20 cellular contexts compared by ENCODE assay signal in the genomic region with DNA sequence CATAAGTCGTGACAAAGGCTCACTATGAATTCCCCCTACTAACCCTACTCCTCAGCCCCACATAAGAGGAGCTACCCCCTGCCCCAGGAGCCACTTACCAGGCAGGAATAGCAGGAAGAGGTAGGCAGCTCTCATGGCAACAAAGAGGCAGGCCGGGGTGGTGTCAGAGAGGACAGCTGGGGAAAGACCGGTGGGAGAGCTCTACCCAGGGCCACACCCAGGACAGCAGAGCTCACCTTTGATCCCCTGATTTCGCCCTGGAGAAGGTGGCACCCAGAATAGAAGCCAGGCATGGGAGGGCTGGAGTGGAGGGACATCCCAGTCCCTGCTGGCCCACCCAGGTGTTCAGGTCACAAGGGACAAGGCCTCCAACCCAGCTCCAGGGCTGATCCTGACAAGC. TPM values are rescaled to one million over a fixed set of nuclear protein-coding genes. Genes with fewer than 3 reads are reported as not detected.
DNase-seq lines count a peak whose midpoint lies in the region; ATAC-seq and TF ChIP-seq lines count a peak whose summit lies in the region.
"Had no signal": no experiment of that assay in that cellular context is flagged by ENCODE, and none has a peak within 500 bp of the region (broad histone marks: within the 10 kb centered on the region; RNA-seq: fewer than 3 reads in every experiment).

No MANE protein-coding gene starts in this region.

- H3K9me2 ChIP-seq in GM23338 (ENCODE audit: insufficient read depth), result no peaks in the 10 kb centered on the region

- H3K4me2 ChIP-seq in GM23338, result peak overlapping the region; percentile 99; the same call in 1 of the 2 replicates

- H3K4me3 ChIP-seq in GM23338, result no peak overlapping the region
- peak overlapping the region in 1 of 2 donors; percentile 88 for H3K4me3 ChIP-seq in ascending aorta
- H3K4me3 ChIP-seq in iPS-20b (ENCODE audit: low read length), result no peak overlapping the region
- no peak overlapping the region for H3K4me3 ChIP-seq in skin epidermis

- no peaks in the 10 kb centered on the region for H3K9me3 Mint-ChIP-seq in GM23338
- H3K9me3 Mint-ChIP-seq: naive thymus-derived CD8-positive, alpha-beta T cell; stimulated activated naive CD8-positive, alpha-beta T cell treated with anti-CD3 and anti-CD28 coated beads, Interleukin-15, amount 100 ng/mL, for 72 hours; T-helper 1 cell treated with Interleukin-12 subunit alpha and Interleukin-12 subunit beta and Interleukin-4 antibody, amounts not matched to agents 30 μg/mL and 1 μg/mL, for 36 hours had no signal

- no peak for DNase-seq in GM23338 (ENCODE audit: low spot score)
- DNase-seq in ascending aorta (ENCODE audit: low spot score in 2 of 2), result no peak
- DNase-seq in activated T-cell treated with anti-CD3 and anti-CD28 coated beads for 4 hours, result no peak
- no peak for DNase-seq in GM10248 (ENCODE audit: extremely low spot score)
- DNase-seq in GM13976 (ENCODE audit: low spot score), result no peak
- DNase-seq in UCSD-AML1 (lab: John Stamatoyannopoulos, UW; ENCODE audit: unreplicated experiment), result no peak
- DNase-seq: activated CD4-positive, CD25-positive, alpha-beta regulatory T cell treated with anti-CD3 and anti-CD28 coated beads, Interleukin-2, amount 50 U/mL, for 72 hours; activated CD8-positive, alpha-beta memory T cell treated with anti-CD3 and anti-CD28 coated beads, Interleukin-2, amount 50 U/mL, for 4 hours; activated naive CD4-positive, alpha-beta T cell treated with anti-CD3 and anti-CD28 coated beads, Interleukin-2, amount 50 U/mL, for 16 hours; DMS79 treated with DMSO at 0.1 percent for 48 hours; naive thymus-derived CD8-positive, alpha-beta T cell; NCI-H2029; NCI-H526; stimulated activated naive CD8-positive, alpha-beta T cell treated with anti-CD3 and anti-CD28 coated beads, Interleukin-15, amount 100 ng/mL, for 72 hours had no signal

- CTCF ChIA-PET in GM10248 (lab: Yijun Ruan, JAX), result interaction anchor here (1.2 to 1.6 kb wide), 3 partner anchors 18 to 97 kb away, joined by 3 to 6 read pairs (median 3); no protein-coding TSS in a partner anchor

- no peak overlapping the region for H2AFZ ChIP-seq in GM23338

- H3K79me2 ChIP-seq in GM23338 (replicated peaks; ENCODE audit: insufficient read depth), result peaks cover 27% of the 10 kb centered on the region

- H3K36me3 ChIP-seq in GM23338 (ENCODE audit: insufficient read depth) (no peaks in the 10 kb centered on the region), ascending aorta (peaks cover 0 to 4% of the 10 kb centered on the region in 2 donors), iPS-20b (ENCODE audit: insufficient read depth, low read depth, low read length) (peaks cover 37% of the 10 kb centered on the region)
- H3K36me3 ChIP-seq: BE2C, heart left ventricle had no signal

- peaks cover 7% of the 10 kb centered on the region for H3K4me1 ChIP-seq in GM23338 (ENCODE audit: insufficient read depth)
- H3K4me1 ChIP-seq in ascending aorta, result peaks cover 0 to 20% of the 10 kb centered on the region in 2 donors
- H3K4me1 ChIP-seq in iPS-20b (ENCODE audit: insufficient read depth, low read length), result peaks cover 11% of the 10 kb centered on the region; the same call in 1 of the 2 replicates

- H3K9me3 ChIP-seq in ascending aorta (no peaks in the 10 kb centered on the region), iPS-20b (ENCODE audit: insufficient read depth, low read depth, low read length) (no peaks in the 10 kb centered on the region)
- H3K9me3 ChIP-seq: BE2C, heart left ventricle had no signal

- no peak overlapping the region for H3K27ac ChIP-seq in GM23338 (ENCODE audit: low read depth)
- peak overlapping the region; percentile 93 to 95 for H3K27ac ChIP-seq in ascending aorta
- H3K27ac ChIP-seq in iPS-20b (ENCODE audit: low read length), result no peak overlapping the region
- H3K27ac ChIP-seq in skin epidermis, result peak overlapping the region in 13 of 21 experiments; percentile 2 to 89 (median 78)
- H3K27ac ChIP-seq: HL-60 had no signal

- H3K27me3 ChIP-seq in GM23338 (ENCODE audit: insufficient read depth) (no peaks in the 10 kb centered on the region), ascending aorta (no peaks in the 10 kb centered on the region), iPS-20b (ENCODE audit: insufficient read depth, low read length) (no peaks in the 10 kb centered on the region; the same call in 1 of the 2 replicates)
- H3K27me3 ChIP-seq: BE2C had no signal

- in situ Hi-C loops in GM13976 (cut with MboI; ENCODE audit: low sequenced_read_pairs, unreplicated experiment), result no loop called here

- H4K20me1 ChIP-seq in GM23338 (replicated peaks; ENCODE audit: insufficient read depth), result no peaks in the 10 kb centered on the region; the same call in 1 of the 2 replicates

- peaks cover 41% of the 10 kb centered on the region for H3K4me1 Mint-ChIP-seq in GM23338

- H3K36me3 Mint-ChIP-seq in GM23338 (ENCODE audit: low read depth), result peaks cover 28% of the 10 kb centered on the region

- ATAC-seq in GM23338, result no peak
- ATAC-seq: naive thymus-derived CD8-positive, alpha-beta T cell; stimulated activated naive CD8-positive, alpha-beta T cell treated with anti-CD3 and anti-CD28 coated beads, Interleukin-15, amount 100 ng/mL, for 72 hours had no signal

- peaks cover 25% of the 10 kb centered on the region for H3K27me3 Mint-ChIP-seq in GM23338 (ENCODE audit: insufficient read depth, low read depth, poor library complexity)

- TF ChIP-seq CTCF in GM23338 (conservative IDR thresholded peaks at IDR 0.05; ENCODE audit: low read depth in 2 of 2), result no peak
- TF ChIP-seq CTCF in ascending aorta (IDR thresholded peaks at IDR 0.05), result no peak
- no peak for TF ChIP-seq CTCF in GM10248 (IDR thresholded peaks at IDR 0.05; ENCODE audit: control extremely low read depth, extremely low read depth, low read depth, missing control alignments)
- no peak for TF ChIP-seq CTCF in GM13976 (IDR thresholded peaks at IDR 0.05; ENCODE audit: borderline replicate concordance, control extremely low read depth, extremely low read depth, insufficient read depth, missing control alignments)

- peak overlapping the region; percentile 86; the same call in 1 of the 2 replicates for H3K9ac ChIP-seq in iPS-20b (ENCODE audit: low read depth, low read length)

- POLR2A ChIA-PET in GM10248 (lab: Yijun Ruan, JAX), result no interaction called here

- intact Hi-C loops in ascending aorta (cut with DNase I), result loop anchor here (2.0 kb wide), 1 partner anchor 13 kb away; no protein-coding TSS in a partner anchor

- no peak overlapping the region for H3K27ac Mint-ChIP-seq in GM23338
- H3K27ac Mint-ChIP-seq: stimulated activated naive CD8-positive, alpha-beta T cell treated with anti-CD3 and anti-CD28 coated beads, Interleukin-15, amount 100 ng/mL, for 72 hours; T-helper 1 cell treated with Interleukin-12 subunit alpha and Interleukin-12 subunit beta and Interleukin-4 antibody, amounts not matched to agents 30 μg/mL and 1 μg/mL, for 36 hours had no signal

- 0 out of 3 replicates have a peak overlapping the region, but pooled peaks have one; percentile 38 for H3K4me3 Mint-ChIP-seq in GM23338
- H3K4me3 Mint-ChIP-seq: stimulated activated naive CD8-positive, alpha-beta T cell treated with anti-CD3 and anti-CD28 coated beads, Interleukin-15, amount 100 ng/mL, for 72 hours; T-helper 1 cell treated with Interleukin-12 subunit alpha and Interleukin-12 subunit beta and Interleukin-4 antibody, amounts not matched to agents 30 μg/mL and 1 μg/mL, for 36 hours had no signal

- H3F3A ChIP-seq in GM23338 (replicated peaks; ENCODE audit: low read depth), result peaks cover 15% of the 10 kb centered on the region; the same call in 1 of the 2 replicates

TF ChIP-seq in GM23338, 12 proteins besides CTCF, POLR2A, EP300 and RAD21 (continues in another document):
- TF ChIP-seq, protein P1, sequence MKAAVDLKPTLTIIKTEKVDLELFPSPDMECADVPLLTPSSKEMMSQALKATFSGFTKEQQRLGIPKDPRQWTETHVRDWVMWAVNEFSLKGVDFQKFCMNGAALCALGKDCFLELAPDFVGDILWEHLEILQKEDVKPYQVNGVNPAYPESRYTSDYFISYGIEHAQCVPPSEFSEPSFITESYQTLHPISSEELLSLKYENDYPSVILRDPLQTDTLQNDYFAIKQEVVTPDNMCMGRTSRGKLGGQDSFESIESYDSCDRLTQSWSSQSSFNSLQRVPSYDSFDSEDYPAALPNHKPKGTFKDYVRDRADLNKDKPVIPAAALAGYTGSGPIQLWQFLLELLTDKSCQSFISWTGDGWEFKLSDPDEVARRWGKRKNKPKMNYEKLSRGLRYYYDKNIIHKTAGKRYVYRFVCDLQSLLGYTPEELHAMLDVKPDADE (IDR thresholded peaks at IDR 0.05), result no peak
- TF ChIP-seq EZH2 (IDR thresholded peaks at IDR 0.05; ENCODE audit: low read depth, unreplicated experiment) (no peak), ZNF114 (CRISPR knock-in tag; IDR thresholded peaks at IDR 0.05) (no peak), POLR2AphosphoS5 (IDR thresholded peaks at IDR 0.05; ENCODE audit: low read depth) (no peak), STAT1 (IDR thresholded peaks at IDR 0.05; ENCODE audit: unreplicated experiment) (no peak), JUNB (IDR thresholded peaks at IDR 0.05; ENCODE audit: unreplicated experiment) (no peak)

RNA-seq across cellular contexts. Expression of a gene that starts 2.3 kb away (rescaled TPM):
- 107 and 129 TPM in 2 replicates for total RNA-seq in GM23338 (2014; rRNA removed; shearing (Covaris generic))
- 255 TPM in 2 replicates for polyA plus RNA-seq in GM23338 (2016; fragmentation: Nextera tagmentation; extraction: Ambion mirVana)
- total RNA-seq in ascending aorta, result 26.3 TPM
- total RNA-seq: naive thymus-derived CD8-positive, alpha-beta T cell had no signal

RNA-seq across cellular contexts. Expression of a gene that starts 33.6 kb away (rescaled TPM):
- 83.3 and 87.7 TPM in 2 replicates for total RNA-seq in GM23338 (2014; rRNA removed; shearing (Covaris generic))
- 30.1 and 31.8 TPM in 2 replicates for polyA plus RNA-seq in GM23338 (2016; fragmentation: Nextera tagmentation; extraction: Ambion mirVana)
- 39.2 TPM for total RNA-seq in ascending aorta

RNA-seq across cellular contexts. Expression of a gene that starts 56.4 kb away (rescaled TPM):
- total RNA-seq in GM23338 (2014; rRNA removed; shearing (Covaris generic)), result 74.6 and 106 TPM in 2 replicates
- 13.0 and 15.1 TPM in 2 replicates for polyA plus RNA-seq in GM23338 (2016; fragmentation: Nextera tagmentation; extraction: Ambion mirVana)
- total RNA-seq in ascending aorta, result 27.0 TPM

Comparison
In these comparisons a context has a peak if more than half of its experiments do, and no peak if none do; other contexts are left out.
1. H3K27ac ChIP-seq: peak in ascending aorta (2 of 2) and skin epidermis (13 of 21); none in GM23338 (single experiment) and iPS-20b (single experiment).